Comparison of ENCODE assay signal across 8 cellular contexts in genomic region chr15:59299919-59300617, GRCh38.
DNase-seq lines count a peak whose midpoint lies in the region; ATAC-seq and TF ChIP-seq lines count a peak whose summit lies in the region.

No MANE protein-coding gene starts in this region.

- BruUV-seq in A673 (replicated peaks; lab: Mats Ljungman, UMichigan), result no TSS peak

- no peaks in the 10 kb centered on the region for H3K27me3 Mint-ChIP-seq in activated naive CD8-positive, alpha-beta T cell treated with anti-CD3 and anti-CD28 coated beads for 36 hours

- peak overlapping the region; percentile 66 for H3K4me2 ChIP-seq in SU-DHL-6 (ENCODE audit: low read depth, low read length, poor library complexity, severe bottlenecking)

- H3K4me1 Mint-ChIP-seq in activated naive CD8-positive, alpha-beta T cell treated with anti-CD3 and anti-CD28 coated beads for 36 hours, result peaks cover 69% of the 10 kb centered on the region

- no peak overlapping the region for H2AFZ ChIP-seq in SU-DHL-6 (ENCODE audit: low read depth, low read length, severe bottlenecking)

- CTCF ChIA-PET in A673 (lab: Charles Lee), result no interaction called here

- POLR2A ChIA-PET in A673 (lab: Charles Lee; ENCODE audit: low non-redundant PET), result interaction anchor here (0.5 kb wide), 1 partner anchor 22 kb away, joined by 3 read pairs; no protein-coding TSS in a partner anchor

- H3K79me2 ChIP-seq in SU-DHL-6 (ENCODE audit: insufficient read depth, low read length), result peaks cover 99% of the 10 kb centered on the region

- peaks cover 1% of the 10 kb centered on the region for H3K9me3 Mint-ChIP-seq in activated naive CD8-positive, alpha-beta T cell treated with anti-CD3 and anti-CD28 coated beads for 36 hours

- H3K27ac ChIP-seq in A673 (ENCODE audit: low read depth, low read length, poor library complexity, severe bottlenecking), result peak overlapping the region; percentile 10
- peak overlapping the region; percentile 76 for H3K27ac ChIP-seq in SU-DHL-6 (ENCODE audit: low read depth, low read length)

- H3K4me1 ChIP-seq in A673 (ENCODE audit: insufficient read depth, low read length, poor library complexity, severe bottlenecking), result peaks cover 24% of the 10 kb centered on the region

- ATAC-seq in GM19043 (IDR thresholded peaks at IDR 0.05; ENCODE audit: low read depth, unreplicated experiment), result peak; percentile 64
- ATAC-seq in HG03342 (IDR thresholded peaks at IDR 0.05; ENCODE audit: unreplicated experiment), result peak; percentile 50
- ATAC-seq in left ventricle myocardium superior, result peak; percentile 88

- peaks cover 53% of the 10 kb centered on the region for H3F3A ChIP-seq in SU-DHL-6 (ENCODE audit: insufficient read depth)

- H3K27ac Mint-ChIP-seq in activated naive CD8-positive, alpha-beta T cell treated with anti-CD3 and anti-CD28 coated beads for 36 hours, result peak overlapping the region; percentile 83

- H3K4me3 Mint-ChIP-seq in activated naive CD8-positive, alpha-beta T cell treated with anti-CD3 and anti-CD28 coated beads for 36 hours, result peak overlapping the region; percentile 47

- H3K27me3 ChIP-seq in A673 (replicated peaks; ENCODE audit: insufficient read depth, low read depth, low read length, poor library complexity), result no peaks in the 10 kb centered on the region
- H3K27me3 ChIP-seq in SU-DHL-6 (ENCODE audit: low read length), result no peaks in the 10 kb centered on the region

- H3K9ac ChIP-seq in SU-DHL-6 (ENCODE audit: low read length), result no peak overlapping the region; the same call in 1 of the 2 replicates

- DNase-seq in A673 (ENCODE audit: low spot score) (peak; percentile 92), left ventricle myocardium superior (peak; percentile 49), NCI-H1105 treated with DMSO at 0.1 percent for 48 hours (lab: John Stamatoyannopoulos, UW) (no peak)
- peak; percentile 74 for DNase-seq in activated naive CD8-positive, alpha-beta T cell treated with anti-CD3 and anti-CD28 coated beads for 36 hours
- peak; percentile 31 to 57 for DNase-seq in stimulated activated CD4-positive, alpha-beta T cell treated with anti-CD3 and anti-CD28 coated beads, Interleukin-1b, Interleukin-23, amount 100 ng/mL, for 4 hours (ENCODE audit: low read depth in 2 of 2)

- H4K20me1 ChIP-seq in SU-DHL-6 (ENCODE audit: low read depth, low read length), result peaks cover 30% of the 10 kb centered on the region

- intact Hi-C loops in A673 (cut with micrococcal nuclease; ENCODE audit: unreplicated experiment), result no loop called here
- intact Hi-C loops in left ventricle myocardium superior (cut with micrococcal nuclease), result no loop called here

- no peaks in the 10 kb centered on the region for H3K36me3 ChIP-seq in A673 (ENCODE audit: insufficient read depth, low read length, poor library complexity, severe bottlenecking)
- peaks cover 6% of the 10 kb centered on the region; the same call in 1 of the 2 replicates for H3K36me3 ChIP-seq in SU-DHL-6 (ENCODE audit: low read length)

- H3K9me3 ChIP-seq in A673 (ENCODE audit: low read depth, low read length, poor library complexity, severe bottlenecking), result no peaks in the 10 kb centered on the region
- no peaks in the 10 kb centered on the region for H3K9me3 ChIP-seq in SU-DHL-6 (ENCODE audit: insufficient read depth, low read length)

- no peaks in the 10 kb centered on the region for H3K9me2 ChIP-seq in SU-DHL-6 (replicated peaks; ENCODE audit: insufficient read depth, low read length)

- TF ChIP-seq CTCF in A673 (conservative IDR thresholded peaks at IDR 0.05; ENCODE audit: low read depth, low read length) (no peak), SU-DHL-6 (IDR thresholded peaks at IDR 0.05; ENCODE audit: insufficient read depth, low read length, poor library complexity, severe bottlenecking) (no peak)

- peaks cover 3% of the 10 kb centered on the region for H3K36me3 Mint-ChIP-seq in activated naive CD8-positive, alpha-beta T cell treated with anti-CD3 and anti-CD28 coated beads for 36 hours

- H3K4me3 ChIP-seq in A673 (ENCODE audit: low read depth, low read length, poor library complexity, severe bottlenecking) (no peak overlapping the region), SU-DHL-6 (ENCODE audit: insufficient read depth, low read length, poor library complexity, severe bottlenecking) (no peak overlapping the region)
